7 cellular contexts compared by ENCODE assay signal in the genomic region with DNA sequence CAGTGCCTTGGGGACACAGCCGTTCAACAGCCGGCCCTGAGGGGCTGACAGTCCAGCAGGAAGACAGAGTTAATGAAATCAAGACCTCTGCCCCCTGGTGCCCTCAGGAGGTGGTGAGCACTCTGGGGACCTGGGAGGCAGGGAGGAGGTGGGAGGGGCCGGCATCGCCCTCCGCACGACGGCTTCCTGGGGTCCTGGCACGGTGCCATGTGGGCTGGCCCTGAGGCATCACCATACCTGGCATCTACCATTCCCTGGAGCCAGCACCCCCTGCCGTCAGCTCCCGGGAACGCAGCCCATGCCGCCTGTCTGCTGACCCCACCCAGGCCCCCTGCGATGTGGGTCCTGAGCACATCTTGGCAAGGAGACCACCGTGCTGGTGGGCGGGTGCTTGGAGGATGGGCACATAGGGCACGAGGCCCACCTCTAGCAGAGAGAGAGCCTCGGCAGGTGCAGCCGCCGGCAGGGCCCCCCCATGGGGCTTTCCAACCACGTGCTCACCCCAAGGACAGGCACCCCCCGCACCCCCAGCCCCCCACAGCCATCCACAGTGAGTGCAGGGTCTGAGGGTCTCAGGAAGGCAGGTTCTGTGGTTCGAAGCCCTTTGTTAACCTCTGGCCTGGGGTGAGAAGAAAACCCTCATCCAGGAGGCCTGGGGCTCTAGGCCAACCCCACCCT. TPM values are rescaled to one million over a fixed set of nuclear protein-coding genes. Genes with fewer than 3 reads are reported as not detected.
DNase-seq lines count a peak whose midpoint lies in the region; ATAC-seq and TF ChIP-seq lines count a peak whose summit lies in the region.

No MANE protein-coding gene starts in this region.

- no peaks in the 10 kb centered on the region for H3K9me2 ChIP-seq in GM23338 (ENCODE audit: insufficient read depth)

- H2AFZ ChIP-seq in GM23338 = no peak overlapping the region

- H3K4me3 ChIP-seq in GM23338 = no peak overlapping the region

- H3K27me3 Mint-ChIP-seq in GM23338 (ENCODE audit: insufficient read depth, low read depth, poor library complexity) = peaks cover 7% of the 10 kb centered on the region

- no peak overlapping the region for H3K27ac ChIP-seq in GM23338 (ENCODE audit: low read depth)

- no peak overlapping the region for H3K4me3 Mint-ChIP-seq in GM23338

- no peaks in the 10 kb centered on the region for H3K4me1 ChIP-seq in GM23338 (ENCODE audit: insufficient read depth)

- DNase-seq in GM23338 (ENCODE audit: low spot score) (peak; percentile 44), NCI-H774 (lab: John Stamatoyannopoulos, UW) (peak; percentile 20), activated T-helper 1 cell treated with Interleukin-2 at 50 U/mL for 16 hours (ENCODE audit: low read depth) (peak; percentile 31), left cardiac atrium (peak; percentile 67), cortex of kidney (lab: John Stamatoyannopoulos, UW) (no peak)
- DNase-seq in stimulated activated CD4-positive, alpha-beta T cell treated with anti-CD3 and anti-CD28 coated beads, Interleukin-2, amount 100 ng/mL, for 48 hours = peak; percentile 35 to 48

- no peaks in the 10 kb centered on the region for H4K20me1 ChIP-seq in GM23338 (replicated peaks; ENCODE audit: insufficient read depth)

- intact Hi-C loops in left cardiac atrium (cut with DNase I) = no loop called here

- peak; percentile 20 to 46; a peak in 2 of 4 replicates for TF ChIP-seq CTCF in GM23338 (conservative IDR thresholded peaks at IDR 0.05; ENCODE audit: low read depth in 2 of 2)

- H3K27ac Mint-ChIP-seq in GM23338 = no peak overlapping the region

- H3K36me3 ChIP-seq in GM23338 (ENCODE audit: insufficient read depth) = no peaks in the 10 kb centered on the region

- ATAC-seq in GM23338 (peak; percentile 63), left cardiac atrium (peak in 1 of 2 donors; percentile 43), HG03095 (IDR thresholded peaks at IDR 0.05; ENCODE audit: unreplicated experiment) (no peak)

- H3K4me1 Mint-ChIP-seq in GM23338 = 0 out of 3 replicates have a peak, but pooled peaks cover 2% of the 10 kb centered on the region

- no peaks in the 10 kb centered on the region for H3K36me3 Mint-ChIP-seq in GM23338 (ENCODE audit: low read depth)

- no peak overlapping the region for H3K4me2 ChIP-seq in GM23338

- no peaks in the 10 kb centered on the region for H3K79me2 ChIP-seq in GM23338 (replicated peaks; ENCODE audit: insufficient read depth)

- no peaks in the 10 kb centered on the region for H3F3A ChIP-seq in GM23338 (replicated peaks; ENCODE audit: low read depth)

- H3K27me3 ChIP-seq in GM23338 (ENCODE audit: insufficient read depth) = no peaks in the 10 kb centered on the region

- H3K9me3 Mint-ChIP-seq in GM23338 = no peaks in the 10 kb centered on the region

TF ChIP-seq in GM23338, 12 proteins besides CTCF, POLR2A, EP300 and RAD21 (continues in another document):
- TF ChIP-seq, protein P1, sequence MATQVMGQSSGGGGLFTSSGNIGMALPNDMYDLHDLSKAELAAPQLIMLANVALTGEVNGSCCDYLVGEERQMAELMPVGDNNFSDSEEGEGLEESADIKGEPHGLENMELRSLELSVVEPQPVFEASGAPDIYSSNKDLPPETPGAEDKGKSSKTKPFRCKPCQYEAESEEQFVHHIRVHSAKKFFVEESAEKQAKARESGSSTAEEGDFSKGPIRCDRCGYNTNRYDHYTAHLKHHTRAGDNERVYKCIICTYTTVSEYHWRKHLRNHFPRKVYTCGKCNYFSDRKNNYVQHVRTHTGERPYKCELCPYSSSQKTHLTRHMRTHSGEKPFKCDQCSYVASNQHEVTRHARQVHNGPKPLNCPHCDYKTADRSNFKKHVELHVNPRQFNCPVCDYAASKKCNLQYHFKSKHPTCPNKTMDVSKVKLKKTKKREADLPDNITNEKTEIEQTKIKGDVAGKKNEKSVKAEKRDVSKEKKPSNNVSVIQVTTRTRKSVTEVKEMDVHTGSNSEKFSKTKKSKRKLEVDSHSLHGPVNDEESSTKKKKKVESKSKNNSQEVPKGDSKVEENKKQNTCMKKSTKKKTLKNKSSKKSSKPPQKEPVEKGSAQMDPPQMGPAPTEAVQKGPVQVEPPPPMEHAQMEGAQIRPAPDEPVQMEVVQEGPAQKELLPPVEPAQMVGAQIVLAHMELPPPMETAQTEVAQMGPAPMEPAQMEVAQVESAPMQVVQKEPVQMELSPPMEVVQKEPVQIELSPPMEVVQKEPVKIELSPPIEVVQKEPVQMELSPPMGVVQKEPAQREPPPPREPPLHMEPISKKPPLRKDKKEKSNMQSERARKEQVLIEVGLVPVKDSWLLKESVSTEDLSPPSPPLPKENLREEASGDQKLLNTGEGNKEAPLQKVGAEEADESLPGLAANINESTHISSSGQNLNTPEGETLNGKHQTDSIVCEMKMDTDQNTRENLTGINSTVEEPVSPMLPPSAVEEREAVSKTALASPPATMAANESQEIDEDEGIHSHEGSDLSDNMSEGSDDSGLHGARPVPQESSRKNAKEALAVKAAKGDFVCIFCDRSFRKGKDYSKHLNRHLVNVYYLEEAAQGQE (IDR thresholded peaks at IDR 0.05; ENCODE audit: unreplicated experiment) = no peak
- TF ChIP-seq STAT1 (IDR thresholded peaks at IDR 0.05; ENCODE audit: unreplicated experiment) (no peak), ZNF114 (CRISPR knock-in tag; IDR thresholded peaks at IDR 0.05) (no peak), JUNB (IDR thresholded peaks at IDR 0.05; ENCODE audit: unreplicated experiment) (no peak), CREB1 (CRISPR knock-in tag; IDR thresholded peaks at IDR 0.05; ENCODE audit: low read depth) (no peak), EZH2phosphoT487 (IDR thresholded peaks at IDR 0.05; ENCODE audit: unreplicated experiment) (no peak), ZNF331 (CRISPR knock-in tag; IDR thresholded peaks at IDR 0.05; ENCODE audit: low read depth) (no peak), NANOG (IDR thresholded peaks at IDR 0.05; ENCODE audit: borderline replicate concordance) (no peak)
- TF ChIP-seq, protein P2, sequence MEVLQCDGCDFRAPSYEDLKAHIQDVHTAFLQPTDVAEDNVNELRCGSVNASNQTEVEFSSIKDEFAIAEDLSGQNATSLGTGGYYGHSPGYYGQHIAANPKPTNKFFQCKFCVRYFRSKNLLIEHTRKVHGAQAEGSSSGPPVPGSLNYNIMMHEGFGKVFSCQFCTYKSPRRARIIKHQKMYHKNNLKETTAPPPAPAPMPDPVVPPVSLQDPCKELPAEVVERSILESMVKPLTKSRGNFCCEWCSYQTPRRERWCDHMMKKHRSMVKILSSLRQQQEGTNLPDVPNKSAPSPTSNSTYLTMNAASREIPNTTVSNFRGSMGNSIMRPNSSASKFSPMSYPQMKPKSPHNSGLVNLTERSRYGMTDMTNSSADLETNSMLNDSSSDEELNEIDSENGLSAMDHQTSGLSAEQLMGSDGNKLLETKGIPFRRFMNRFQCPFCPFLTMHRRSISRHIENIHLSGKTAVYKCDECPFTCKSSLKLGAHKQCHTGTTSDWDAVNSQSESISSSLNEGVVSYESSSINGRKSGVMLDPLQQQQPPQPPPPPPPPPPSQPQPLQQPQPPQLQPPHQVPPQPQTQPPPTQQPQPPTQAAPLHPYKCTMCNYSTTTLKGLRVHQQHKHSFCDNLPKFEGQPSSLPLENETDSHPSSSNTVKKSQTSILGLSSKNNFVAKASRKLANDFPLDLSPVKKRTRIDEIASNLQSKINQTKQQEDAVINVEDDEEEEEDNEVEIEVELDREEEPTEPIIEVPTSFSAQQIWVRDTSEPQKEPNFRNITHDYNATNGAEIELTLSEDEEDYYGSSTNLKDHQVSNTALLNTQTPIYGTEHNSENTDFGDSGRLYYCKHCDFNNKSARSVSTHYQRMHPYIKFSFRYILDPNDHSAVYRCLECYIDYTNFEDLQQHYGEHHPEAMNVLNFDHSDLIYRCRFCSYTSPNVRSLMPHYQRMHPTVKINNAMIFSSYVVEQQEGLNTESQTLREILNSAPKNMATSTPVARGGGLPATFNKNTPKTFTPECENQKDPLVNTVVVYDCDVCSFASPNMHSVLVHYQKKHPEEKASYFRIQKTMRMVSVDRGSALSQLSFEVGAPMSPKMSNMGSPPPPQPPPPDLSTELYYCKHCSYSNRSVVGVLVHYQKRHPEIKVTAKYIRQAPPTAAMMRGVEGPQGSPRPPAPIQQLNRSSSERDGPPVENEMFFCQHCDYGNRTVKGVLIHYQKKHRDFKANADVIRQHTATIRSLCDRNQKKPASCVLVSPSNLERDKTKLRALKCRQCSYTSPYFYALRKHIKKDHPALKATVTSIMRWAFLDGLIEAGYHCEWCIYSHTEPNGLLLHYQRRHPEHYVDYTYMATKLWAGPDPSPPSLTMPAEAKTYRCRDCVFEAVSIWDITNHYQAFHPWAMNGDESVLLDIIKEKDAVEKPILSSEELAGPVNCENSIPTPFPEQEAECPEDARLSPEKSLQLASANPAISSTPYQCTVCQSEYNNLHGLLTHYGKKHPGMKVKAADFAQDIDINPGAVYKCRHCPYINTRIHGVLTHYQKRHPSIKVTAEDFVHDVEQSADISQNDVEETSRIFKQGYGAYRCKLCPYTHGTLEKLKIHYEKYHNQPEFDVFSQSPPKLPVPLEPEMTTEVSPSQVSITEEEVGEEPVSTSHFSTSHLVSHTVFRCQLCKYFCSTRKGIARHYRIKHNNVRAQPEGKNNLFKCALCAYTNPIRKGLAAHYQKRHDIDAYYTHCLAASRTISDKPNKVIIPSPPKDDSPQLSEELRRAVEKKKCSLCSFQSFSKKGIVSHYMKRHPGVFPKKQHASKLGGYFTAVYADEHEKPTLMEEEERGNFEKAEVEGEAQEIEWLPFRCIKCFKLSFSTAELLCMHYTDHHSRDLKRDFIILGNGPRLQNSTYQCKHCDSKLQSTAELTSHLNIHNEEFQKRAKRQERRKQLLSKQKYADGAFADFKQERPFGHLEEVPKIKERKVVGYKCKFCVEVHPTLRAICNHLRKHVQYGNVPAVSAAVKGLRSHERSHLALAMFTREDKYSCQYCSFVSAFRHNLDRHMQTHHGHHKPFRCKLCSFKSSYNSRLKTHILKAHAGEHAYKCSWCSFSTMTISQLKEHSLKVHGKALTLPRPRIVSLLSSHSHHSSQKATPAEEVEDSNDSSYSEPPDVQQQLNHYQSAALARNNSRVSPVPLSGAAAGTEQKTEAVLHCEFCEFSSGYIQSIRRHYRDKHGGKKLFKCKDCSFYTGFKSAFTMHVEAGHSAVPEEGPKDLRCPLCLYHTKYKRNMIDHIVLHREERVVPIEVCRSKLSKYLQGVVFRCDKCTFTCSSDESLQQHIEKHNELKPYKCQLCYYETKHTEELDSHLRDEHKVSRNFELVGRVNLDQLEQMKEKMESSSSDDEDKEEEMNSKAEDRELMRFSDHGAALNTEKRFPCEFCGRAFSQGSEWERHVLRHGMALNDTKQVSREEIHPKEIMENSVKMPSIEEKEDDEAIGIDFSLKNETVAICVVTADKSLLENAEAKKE (CRISPR knock-in tag; IDR thresholded peaks at IDR 0.05) = no peak

RNA-seq across cellular contexts. Expression of a gene that starts 52.5 kb away (rescaled TPM):
- total RNA-seq in GM23338 (2014; rRNA removed; shearing (Covaris generic)) = 2.2 and 2.4 TPM in 2 replicates
- 0.53 and 0.61 TPM in 2 replicates for polyA plus RNA-seq in GM23338 (2016; fragmentation: Nextera tagmentation; extraction: Ambion mirVana)
- total RNA-seq in left cardiac atrium = 10 to 100 TPM in 1 of 2 donors, 1 to 10 TPM in 1; 7.0 to 11.5 TPM
